Comparison of ENCODE assay signal across 34 cellular contexts in the genomic region with DNA sequence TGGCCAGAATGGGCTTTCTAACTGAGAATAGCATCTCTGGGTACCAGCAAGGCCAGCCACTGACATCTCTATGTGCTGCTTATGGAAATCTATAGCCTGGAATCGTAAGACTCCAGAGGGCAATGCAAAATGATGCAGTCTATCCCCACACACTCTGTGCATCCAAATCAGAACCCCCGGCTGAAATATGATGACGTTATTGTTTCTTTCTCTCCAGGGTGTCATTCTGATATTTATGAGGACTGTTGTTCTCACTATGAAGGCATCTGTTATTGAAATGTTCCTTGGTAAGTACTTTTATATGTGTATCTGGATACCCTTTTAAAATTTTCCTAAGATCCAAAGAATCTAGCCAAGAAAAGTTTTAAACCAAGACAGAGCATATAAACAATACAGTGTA. TPM values are rescaled to one million over a fixed set of nuclear protein-coding genes. Genes with fewer than 3 reads are reported as not detected.
"Had no signal": no experiment of that assay in that cellular context is flagged by ENCODE, and none has a peak within 500 bp of the region (broad histone marks: within the 10 kb centered on the region; RNA-seq: fewer than 3 reads in every experiment).

No MANE protein-coding gene starts in this region.

- ATAC-seq: activated CD4-positive, alpha-beta T cell treated with anti-CD3 and anti-CD28 coated beads for 36 hours; activated CD8-positive, alpha-beta memory T cell treated with anti-CD3 and anti-CD28 coated beads, Interleukin-2, amount 10 ng/mL, durations not matched to agents 7 days and 5 days; activated CD8-positive, alpha-beta T cell treated with anti-CD3 and anti-CD28 coated beads, Interleukin-2, amount 10 ng/mL, durations not matched to agents 7 days and 5 days; activated naive CD8-positive, alpha-beta T cell treated with anti-CD3 and anti-CD28 coated beads, Interleukin-2, amount 50 U/mL, for 24 hours; T-cell; T-helper 17 cell had no signal

- H3K36me3 ChIP-seq: ascending aorta, cardiac muscle cell had no signal

- FAIRE-seq: bronchial epithelial cell, TTC549 had no signal

- H3K4me3 ChIP-seq: ascending aorta, cardiac muscle cell had no signal

- DNase-seq: activated B cell treated with CpG ODN at 0.5 μM for 24 hours; activated CD4-positive, alpha-beta memory T cell treated with anti-CD3 and anti-CD28 coated beads, Interleukin-2, amount 10 ng/mL, durations not matched to agents 7 days and 5 days; activated CD4-positive, alpha-beta T cell treated with anti-CD3 and anti-CD28 coated beads for 1 hour; activated CD4-positive, alpha-beta T cell treated with anti-CD3 and anti-CD28 coated beads for 36 hours; activated CD4-positive, alpha-beta T cell treated with anti-CD3 and anti-CD28 coated beads for 48 hours; activated CD4-positive, alpha-beta T cell treated with anti-CD3 and anti-CD28 coated beads, Interleukin-2, amount 10 ng/mL, durations not matched to agents 7 days and 5 days; activated CD4-positive, alpha-beta T cell treated with anti-CD3 and anti-CD28 coated beads, Interleukin-2, amount 50 U/mL, for 48 hours; activated CD8-positive, alpha-beta memory T cell treated with anti-CD3 and anti-CD28 coated beads for 24 hours; activated CD8-positive, alpha-beta memory T cell treated with anti-CD3 and anti-CD28 coated beads, Interleukin-2, amount 10 ng/mL, durations not matched to agents 7 days and 5 days; activated CD8-positive, alpha-beta memory T cell treated with anti-CD3 and anti-CD28 coated beads, Interleukin-2, amount 50 U/mL, for 48 hours; activated CD8-positive, alpha-beta T cell treated with anti-CD3 and anti-CD28 coated beads, Interleukin-2, amount 10 ng/mL, durations not matched to agents 7 days and 5 days; activated effector memory CD4-positive, alpha-beta T cell treated with Interleukin-2 at 50 U/mL for 16 hours; activated gamma-delta T cell; activated naive CD4-positive, alpha-beta T cell treated with anti-CD3 and anti-CD28 coated beads, Interleukin-2, amount 10 ng/mL, durations not matched to agents 7 days and 5 days; activated naive CD4-positive, alpha-beta T cell treated with Interleukin-2 at 50 U/mL for 16 hours; activated naive CD8-positive, alpha-beta T cell treated with anti-CD3 and anti-CD28 coated beads, Interleukin-2, amount 10 ng/mL, durations not matched to agents 7 days and 5 days; activated naive CD8-positive, alpha-beta T cell treated with anti-CD3 and anti-CD28 coated beads, Interleukin-2, amount 50 U/mL, for 24 hours; activated T-cell treated with anti-CD3 and anti-CD28 coated beads, Interleukin-2, amount 50 U/mL, for 24 hours; activated T-cell treated with anti-CD3 and anti-CD28 coated beads, Interleukin-2, amount 50 U/mL, for 48 hours; amygdala; anterior cingulate cortex; caudate nucleus; cerebellar nuclear complex; T-cell; T-helper 17 cell; T-helper 9 cell had no signal

- H3K27me3 ChIP-seq: ascending aorta, cardiac muscle cell had no signal

- H3K9me3 ChIP-seq: ascending aorta had no signal

- H3K27ac ChIP-seq: ascending aorta, cardiac muscle cell, VCaP had no signal

- H3K4me1 ChIP-seq: ascending aorta had no signal

RNA-seq across cellular contexts. Expression of a gene that starts 19.6 kb away (rescaled TPM):
- total RNA-seq: activated B cell treated with CpG ODN at 0.5 μM for 24 hours; activated CD4-positive, alpha-beta memory T cell treated with anti-CD3 and anti-CD28 coated beads, Interleukin-2, amount 10 ng/mL, durations not matched to agents 7 days and 5 days; activated CD4-positive, alpha-beta T cell treated with anti-CD3 and anti-CD28 coated beads for 36 hours; activated CD4-positive, alpha-beta T cell treated with anti-CD3 and anti-CD28 coated beads, Interleukin-2, amount 10 ng/mL, durations not matched to agents 7 days and 5 days; activated CD8-positive, alpha-beta memory T cell treated with anti-CD3 and anti-CD28 coated beads, Interleukin-2, amount 10 ng/mL, durations not matched to agents 7 days and 5 days; activated CD8-positive, alpha-beta T cell treated with anti-CD3 and anti-CD28 coated beads, Interleukin-2, amount 10 ng/mL, durations not matched to agents 7 days and 5 days; activated naive CD8-positive, alpha-beta T cell treated with anti-CD3 and anti-CD28 coated beads, Interleukin-2, amount 10 ng/mL, durations not matched to agents 7 days and 5 days; activated T-helper 2 cell treated with anti-CD3 and anti-CD28 coated beads, Interferon-gamma antibody, Interleukin-2, Interleukin-4, amounts not matched to agents 10 μg/mL and 5 μg/mL and 100 μg/mL, durations not matched to agents 14 hours and 24 hours and 36 hours; bronchial epithelial cell; cardiac muscle cell; T-helper 1 cell treated with Interleukin-12 subunit alpha and Interleukin-12 subunit beta and Interleukin-4 antibody, amounts not matched to agents 30 ng/mL and 1 ng/mL, for 36 hours; T-helper 17 cell; T-helper 2 cell treated with Interferon-gamma antibody and Interleukin-4, amounts not matched to agents 100 ng/mL and 5 ng/mL, for 36 hours had no signal
- polyA plus RNA-seq: cardiac muscle cell had no signal
